ENCODE assay signal across 9 cellular contexts in genomic region chr2:73176881-73177644, GRCh38. TPM values are rescaled to one million over a fixed set of nuclear protein-coding genes. Genes with fewer than 3 reads are reported as not detected.
DNase-seq lines count a peak whose midpoint lies in the region; ATAC-seq and TF ChIP-seq lines count a peak whose summit lies in the region.
"Had no signal": no experiment of that assay in that cellular context is flagged by ENCODE, and none has a peak within 500 bp of the region (broad histone marks: within the 10 kb centered on the region; RNA-seq: fewer than 3 reads in every experiment).

No MANE protein-coding gene starts in this region.

- no peaks in the 10 kb centered on the region for H3K9me3 Mint-ChIP-seq in activated CD8-positive, alpha-beta memory T cell treated with anti-CD3 and anti-CD28 coated beads, Interleukin-2, amount 10 ng/mL, durations not matched to agents 7 days and 5 days (ENCODE audit: low read depth)
- H3K9me3 Mint-ChIP-seq in endodermal cell = no peaks in the 10 kb centered on the region
- H3K9me3 Mint-ChIP-seq in mesothelial cell of epicardium = no peaks in the 10 kb centered on the region

- no peaks in the 10 kb centered on the region for H3K36me3 Mint-ChIP-seq in activated CD8-positive, alpha-beta memory T cell treated with anti-CD3 and anti-CD28 coated beads, Interleukin-2, amount 10 ng/mL, durations not matched to agents 7 days and 5 days
- no peaks in the 10 kb centered on the region for H3K36me3 Mint-ChIP-seq in endodermal cell (ENCODE audit: low read depth)
- H3K36me3 Mint-ChIP-seq in mesothelial cell of epicardium = no peaks in the 10 kb centered on the region

- H3K27ac ChIP-seq in endodermal cell (ENCODE audit: low read depth, low read length) = no peak overlapping the region

- H3K9ac ChIP-seq in endodermal cell (ENCODE audit: extremely low read depth, low read length, poor library complexity, severe bottlenecking) = no peak overlapping the region

- no peaks in the 10 kb centered on the region for H3K36me3 ChIP-seq in endodermal cell (ENCODE audit: control insufficient read depth, insufficient read depth, low read length)

- H3K27me3 Mint-ChIP-seq in activated CD8-positive, alpha-beta memory T cell treated with anti-CD3 and anti-CD28 coated beads, Interleukin-2, amount 10 ng/mL, durations not matched to agents 7 days and 5 days = peaks cover 67% of the 10 kb centered on the region
- H3K27me3 Mint-ChIP-seq in endodermal cell (ENCODE audit: insufficient read depth) = peaks cover 80% of the 10 kb centered on the region
- peaks cover 94% of the 10 kb centered on the region for H3K27me3 Mint-ChIP-seq in mesothelial cell of epicardium (ENCODE audit: low read depth)

- peaks cover 66% of the 10 kb centered on the region for H3K27me3 ChIP-seq in endodermal cell (ENCODE audit: control insufficient read depth, insufficient read depth, low read length, poor library complexity, severe bottlenecking)

- H3K4me3 Mint-ChIP-seq in activated CD8-positive, alpha-beta memory T cell treated with anti-CD3 and anti-CD28 coated beads, Interleukin-2, amount 10 ng/mL, durations not matched to agents 7 days and 5 days = peak overlapping the region; percentile 76
- H3K4me3 Mint-ChIP-seq in endodermal cell (peak overlapping the region; percentile 72), mesothelial cell of epicardium (peak overlapping the region; percentile 76)

- H3K4me3 ChIP-seq in endodermal cell (ENCODE audit: low read length) = peak overlapping the region; percentile 91

- H3K9me3 ChIP-seq in endodermal cell (ENCODE audit: control insufficient read depth, low read length) = no peaks in the 10 kb centered on the region

- DNase-seq in COLO829 (ENCODE audit: low spot score) (peak; percentile 77), GM20000 (ENCODE audit: low spot score) (peak; percentile 94), HS-27A (ENCODE audit: low read depth) (peak; percentile 22), endodermal cell (peak; percentile 94), mesothelial cell of epicardium (ENCODE audit: low spot score in 2 of 2, unreplicated experiment in 2 of 2) (peak; percentile 88 to 96)
- peak; percentile 65 for DNase-seq in NK-92 treated with Interleukin-12 subunit alpha and Interleukin-12 subunit beta, amount 100 ng/mL, for 24 hours (lab: John Stamatoyannopoulos, UW)
- DNase-seq in activated CD8-positive, alpha-beta memory T cell treated with anti-CD3 and anti-CD28 coated beads, Interleukin-2, amount 10 ng/mL, durations not matched to agents 7 days and 5 days = peak; percentile 90
- DNase-seq in stimulated activated CD8-positive, alpha-beta memory T cell treated with anti-CD3 and anti-CD28 coated beads, Interleukin-15, amount 100 ng/mL, for 24 hours (ENCODE audit: low read depth) = peak; percentile 88

- CTCF ChIA-PET in activated CD8-positive, alpha-beta memory T cell treated with anti-CD3 and anti-CD28 coated beads, Interleukin-2, amount 10 ng/mL, durations not matched to agents 7 days and 5 days (lab: Charles Lee) = interaction anchor here (0.6 to 6.6 kb wide), 74 partner anchors 8 to 1376 kb away, joined by 3 to 80 read pairs (median 5); partner anchors contain the start of genes EGR4, PRADC1, RAB11FIP5 and SMYD5

- TF ChIP-seq CTCF in GM20000 (IDR thresholded peaks at IDR 0.05; ENCODE audit: extremely low read depth, missing control alignments) (peak; percentile 97), endodermal cell (conservative IDR thresholded peaks at IDR 0.05) (peak; percentile 98), mesothelial cell of epicardium (IDR thresholded peaks at IDR 0.05; ENCODE audit: unreplicated experiment) (peak; percentile 94)

- H3K4me1 Mint-ChIP-seq in activated CD8-positive, alpha-beta memory T cell treated with anti-CD3 and anti-CD28 coated beads, Interleukin-2, amount 10 ng/mL, durations not matched to agents 7 days and 5 days = peaks cover 17% of the 10 kb centered on the region
- H3K4me1 Mint-ChIP-seq in endodermal cell (peaks cover 15% of the 10 kb centered on the region), mesothelial cell of epicardium (peaks cover 12% of the 10 kb centered on the region)

- H3K27ac Mint-ChIP-seq in activated CD8-positive, alpha-beta memory T cell treated with anti-CD3 and anti-CD28 coated beads, Interleukin-2, amount 10 ng/mL, durations not matched to agents 7 days and 5 days = no peak overlapping the region
- H3K27ac Mint-ChIP-seq in endodermal cell = peak overlapping the region; percentile 26
- peak overlapping the region; percentile 22 for H3K27ac Mint-ChIP-seq in mesothelial cell of epicardium

- peak; percentile 92 for ATAC-seq in activated CD8-positive, alpha-beta memory T cell treated with anti-CD3 and anti-CD28 coated beads, Interleukin-2, amount 10 ng/mL, durations not matched to agents 7 days and 5 days

- 0% methylated on average over 8 to 56 of the region's 56 CpGs for WGBS in endodermal cell (ENCODE audit: insufficient coverage in 1 of 2, insufficient read length in 1 of 2), 2 experiments

- H3K4me1 ChIP-seq in endodermal cell (ENCODE audit: control insufficient read depth, insufficient read depth, low read length) = no peaks in the 10 kb centered on the region

RNA-seq across cellular contexts. Expression of gene NOTO, which starts 25.3 kb away (rescaled TPM):
- not detected for total RNA-seq in activated CD8-positive, alpha-beta memory T cell treated with anti-CD3 and anti-CD28 coated beads, Interleukin-2, amount 10 ng/mL, durations not matched to agents 7 days and 5 days
- total RNA-seq in endodermal cell (not detected), mesothelial cell of epicardium (not detected in 3 replicates)
- polyA plus RNA-seq in endodermal cell (2013, experiment 1 of 2) = not detected
- polyA plus RNA-seq in endodermal cell (2013, experiment 2 of 2) = not detected
- total RNA-seq: subcutaneous adipose tissue had no signal

RNA-seq across cellular contexts. Expression of gene SMYD5, which starts 37.0 kb away (rescaled TPM):
- total RNA-seq in activated CD8-positive, alpha-beta memory T cell treated with anti-CD3 and anti-CD28 coated beads, Interleukin-2, amount 10 ng/mL, durations not matched to agents 7 days and 5 days = 10 to 100 TPM; 17.0 to 26.8 TPM
- total RNA-seq in endodermal cell (10 to 100 TPM; 34.9 to 35.4 TPM), mesothelial cell of epicardium (29.8 to 34.3 TPM (median 34.2 TPM) in 3 replicates)
- polyA plus RNA-seq in endodermal cell (2013, experiment 1 of 2) = 29.5 TPM
- polyA plus RNA-seq in endodermal cell (2013, experiment 2 of 2) = 25.7 TPM

RNA-seq across cellular contexts. Expression of gene PRADC1, which starts 56.0 kb away (rescaled TPM):
- total RNA-seq in activated CD8-positive, alpha-beta memory T cell treated with anti-CD3 and anti-CD28 coated beads, Interleukin-2, amount 10 ng/mL, durations not matched to agents 7 days and 5 days = 10 to 100 TPM; 13.7 to 14.7 TPM
- total RNA-seq in endodermal cell (10 to 100 TPM in 1 of 2 donors, 1 to 10 TPM in 1; 8.8 to 10.2 TPM), mesothelial cell of epicardium (5.9 to 6.9 TPM (median 6.6 TPM) in 3 replicates)
- polyA plus RNA-seq in endodermal cell (2013, experiment 1 of 2) = 14.0 TPM
- polyA plus RNA-seq in endodermal cell (2013, experiment 2 of 2) = 13.9 TPM

RNA-seq across cellular contexts. Expression of gene CCT7, which starts 57.0 kb away (rescaled TPM):
- total RNA-seq in activated CD8-positive, alpha-beta memory T cell treated with anti-CD3 and anti-CD28 coated beads, Interleukin-2, amount 10 ng/mL, durations not matched to agents 7 days and 5 days = 100 to 1,000 TPM; 362 to 449 TPM
- total RNA-seq in endodermal cell (100 to 1,000 TPM; 347 to 391 TPM), mesothelial cell of epicardium (217 to 220 TPM (median 218 TPM) in 3 replicates)
- 254 TPM for polyA plus RNA-seq in endodermal cell (2013, experiment 1 of 2)
- polyA plus RNA-seq in endodermal cell (2013, experiment 2 of 2) = 232 TPM

Comparison
In these comparisons a context has a peak if more than half of its experiments do, and no peak if none do; other contexts are left out.
1. DNase-seq: peak in every context shown above with its lines; median percentile 94 in GM20000; 94 in endodermal cell; 92 in mesothelial cell of epicardium; 90 in activated CD8-positive, alpha-beta memory T cell treated with anti-CD3 and anti-CD28 coated beads, Interleukin-2, amount 10 ng/mL, durations not matched to agents 7 days and 5 days; 88 in stimulated activated CD8-positive, alpha-beta memory T cell treated with anti-CD3 and anti-CD28 coated beads, Interleukin-15, amount 100 ng/mL, for 24 hours; 77 in COLO829; 65 in NK-92 treated with Interleukin-12 subunit alpha and Interleukin-12 subunit beta, amount 100 ng/mL, for 24 hours; 22 in HS-27A.